ENCODE assay signal across 8 cellular contexts in genomic region chr22:23289851-23290724, GRCh38.
DNase-seq lines count a peak whose midpoint lies in the region; TF ChIP-seq lines count a peak whose summit lies in the region.

No MANE protein-coding gene starts in this region.

- H3K27ac ChIP-seq in brain microvascular endothelial cell = no peak overlapping the region

- H3K27me3 ChIP-seq in brain microvascular endothelial cell (replicated peaks) = no peaks in the 10 kb centered on the region

- DNase-seq in COR-L47 (lab: John Stamatoyannopoulos, UW) (peak; percentile 7), HUDEP-2 (lab: John Stamatoyannopoulos, UW; ENCODE audit: unreplicated experiment in 76 of 76) (peak in 52 of 76 experiments; percentile 2 to 66 (median 31)), UCSD-AML1 (lab: John Stamatoyannopoulos, UW; ENCODE audit: unreplicated experiment) (peak; percentile 47), brain microvascular endothelial cell (peak; percentile 35), left kidney (ENCODE audit: low read depth, low spot score) (peak; percentile 72), NCI-H2107 treated with DMSO at 0.1 percent for 48 hours (lab: John Stamatoyannopoulos, UW; ENCODE audit: unreplicated experiment) (no peak), ureter (ENCODE audit: low spot score) (no peak)
- DNase-seq in stimulated activated CD4-positive, alpha-beta T cell treated with anti-CD3 and anti-CD28 coated beads, TNF-alpha, amount 100 ng/mL, for 1 hour (ENCODE audit: low read depth in 3 of 3, low spot score in 1 of 3) = peak in 2 of 3 donors; percentile 18 to 49

- peak; percentile 94 for TF ChIP-seq CTCF in brain microvascular endothelial cell (IDR thresholded peaks at IDR 0.05; ENCODE audit: low read depth, low read length, missing control alignments)

- in situ Hi-C loops in brain microvascular endothelial cell (cut with HindIII; ENCODE audit: low pct_ligation_motif_present, low sequenced_read_pairs) = no loop called here

- H3K36me3 ChIP-seq in brain microvascular endothelial cell (replicated peaks) = peaks cover 64% of the 10 kb centered on the region

- H3K4me3 ChIP-seq in brain microvascular endothelial cell (ENCODE audit: low read depth, low read length) = no peak overlapping the region

Comparison
In these comparisons a context has a peak if more than half of its experiments do, and no peak if none do; other contexts are left out.
1. DNase-seq: peak in COR-L47 (single experiment), HUDEP-2 (52 of 76), UCSD-AML1 (single experiment), brain microvascular endothelial cell (single experiment), left kidney (single experiment) and stimulated activated CD4-positive, alpha-beta T cell treated with anti-CD3 and anti-CD28 coated beads, TNF-alpha, amount 100 ng/mL, for 1 hour (2 of 3); none in NCI-H2107 treated with DMSO at 0.1 percent for 48 hours (single experiment) and ureter (single experiment).